In the genomic region with DNA sequence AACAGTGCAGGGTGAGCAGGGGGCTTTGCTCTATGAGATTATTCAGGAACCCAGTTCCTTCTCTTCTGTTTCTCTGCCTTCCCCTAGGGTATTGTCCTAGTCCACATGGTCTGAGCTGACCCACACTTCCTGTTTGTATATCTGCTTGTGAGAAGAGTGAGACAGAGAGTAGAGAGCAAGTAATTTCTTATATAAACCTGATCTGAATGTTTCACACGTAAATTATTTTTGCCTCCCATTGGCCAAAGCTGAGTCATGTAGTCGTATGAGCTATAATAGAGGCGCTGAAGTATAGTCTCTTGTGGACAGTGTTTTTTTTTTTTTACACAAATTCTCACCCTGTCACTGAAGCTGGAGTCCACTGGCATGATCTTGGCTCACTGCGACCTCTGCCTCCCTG, we compare ENCODE assay signal across 23 cellular contexts.
DNase-seq lines count a peak whose midpoint lies in the region; ATAC-seq and TF ChIP-seq lines count a peak whose summit lies in the region.
"Had no signal": no experiment of that assay in that cellular context is flagged by ENCODE, and none has a peak within 500 bp of the region (broad histone marks: within the 10 kb centered on the region; RNA-seq: fewer than 3 reads in every experiment).

No MANE protein-coding gene starts in this region.

- CTCF ChIA-PET in CD4-positive, alpha-beta T cell (lab: Charles Lee), result no interaction called here

- TF ChIP-seq CTCF in mesothelial cell of epicardium (IDR thresholded peaks at IDR 0.05; ENCODE audit: unreplicated experiment), result no peak
- TF ChIP-seq CTCF in CD4-positive, alpha-beta T cell (IDR thresholded peaks at IDR 0.05), result no peak

- H3K9me3 ChIP-seq in CD4-positive, alpha-beta T cell (ENCODE audit: control insufficient read depth, low read length), result no peaks in the 10 kb centered on the region
- H3K9me3 ChIP-seq: BE2C had no signal

- H3K27ac Mint-ChIP-seq in mesothelial cell of epicardium, result no peak overlapping the region
- no peak overlapping the region for H3K27ac Mint-ChIP-seq in CD4-positive, alpha-beta T cell
- H3K27ac Mint-ChIP-seq: CD4-positive, CD25-positive, alpha-beta regulatory T cell; T-helper 17 cell had no signal

- peaks cover 5% of the 10 kb centered on the region for H3K9me3 Mint-ChIP-seq in mesothelial cell of epicardium
- H3K9me3 Mint-ChIP-seq in CD4-positive, alpha-beta T cell, result no peaks in the 10 kb centered on the region

- intact Hi-C loops in CD4-positive, alpha-beta T cell (cut with DNase I, micrococcal nuclease), result no loop called here

- no peak overlapping the region for H3K4me3 Mint-ChIP-seq in mesothelial cell of epicardium
- no peak overlapping the region for H3K4me3 Mint-ChIP-seq in CD4-positive, alpha-beta T cell
- H3K4me3 Mint-ChIP-seq: CD4-positive, CD25-positive, alpha-beta regulatory T cell; H9; T-helper 17 cell had no signal

- no peak for ATAC-seq in CD4-positive, alpha-beta T cell (ENCODE audit: poor library complexity)
- ATAC-seq: GM12878, T-helper 17 cell had no signal

- H3K4me1 Mint-ChIP-seq in mesothelial cell of epicardium, result no peaks in the 10 kb centered on the region
- no peaks in the 10 kb centered on the region for H3K4me1 Mint-ChIP-seq in CD4-positive, alpha-beta T cell (ENCODE audit: low read depth)
- H3K4me1 Mint-ChIP-seq: CD4-positive, CD25-positive, alpha-beta regulatory T cell; H9; T-helper 17 cell had no signal

- H3K36me3 Mint-ChIP-seq in mesothelial cell of epicardium, result no peaks in the 10 kb centered on the region
- H3K36me3 Mint-ChIP-seq in CD4-positive, alpha-beta T cell (ENCODE audit: low read depth), result no peaks in the 10 kb centered on the region
- H3K36me3 Mint-ChIP-seq: CD4-positive, CD25-positive, alpha-beta regulatory T cell had no signal

- H3K27me3 Mint-ChIP-seq in mesothelial cell of epicardium (ENCODE audit: low read depth), result no peaks in the 10 kb centered on the region
- peaks cover 11% of the 10 kb centered on the region for H3K27me3 Mint-ChIP-seq in CD4-positive, alpha-beta T cell

- no peak overlapping the region for H3K27ac ChIP-seq in CD4-positive, alpha-beta T cell (ENCODE audit: low read depth, low read length)

- peak; percentile 3 for DNase-seq in AG08396 (ENCODE audit: low spot score)
- DNase-seq in EL, result peak; percentile 1
- DNase-seq in NCI-H69 (lab: John Stamatoyannopoulos, UW), result peak; percentile 9
- DNase-seq in foreskin melanocyte, result peak; percentile 15
- DNase-seq in mesothelial cell of epicardium (ENCODE audit: low spot score in 2 of 2, unreplicated experiment in 2 of 2), result no peak
- DNase-seq in stimulated activated naive CD4-positive, alpha-beta T cell (lab: John Stamatoyannopoulos, UW), result no peak
- no peak for DNase-seq in CD4-positive, alpha-beta T cell
- DNase-seq in SKM-1 (lab: John Stamatoyannopoulos, UW; ENCODE audit: unreplicated experiment), result no peak
- DNase-seq: BE2C; CD4-positive, CD25-positive, alpha-beta regulatory T cell; COR-L47; DMS153; H9; KG1; NCI-H1105 treated with DMSO at 0.1 percent for 48 hours; NCI-H1694; NCI-H2081 treated with DMSO at 0.1 percent for 48 hours; NCI-H2171 treated with DMSO at 0.1 percent for 48 hours; NCI-H524 treated with DMSO at 0.1 percent for 48 hours; Right ventricle myocardium superior; SW 1271; T-helper 17 cell had no signal

- H3K27me3 ChIP-seq in CD4-positive, alpha-beta T cell (ENCODE audit: control insufficient read depth, insufficient read depth, low read length), result no peaks in the 10 kb centered on the region
- H3K27me3 ChIP-seq: BE2C had no signal

- POLR2A ChIA-PET in CD4-positive, alpha-beta T cell (lab: Charles Lee), result no interaction called here

Comparison
In these comparisons a context has a peak if more than half of its experiments do, and no peak if none do; other contexts are left out.
1. DNase-seq: peak in AG08396 (single experiment), EL (single experiment), NCI-H69 (single experiment) and foreskin melanocyte (single experiment); none in mesothelial cell of epicardium (0 of 2), stimulated activated naive CD4-positive, alpha-beta T cell (0 of 6), CD4-positive, alpha-beta T cell (0 of 10) and SKM-1 (single experiment).